ENCODE assay signal across 28 cellular contexts in genomic region chr12:47035459-47035858, GRCh38. TPM values are rescaled to one million over a fixed set of nuclear protein-coding genes. Genes with fewer than 3 reads are reported as not detected.
DNase-seq lines count a peak whose midpoint lies in the region; TF ChIP-seq lines count a peak whose summit lies in the region.
"Had no signal": no experiment of that assay in that cellular context is flagged by ENCODE, and none has a peak within 500 bp of the region (broad histone marks: within the 10 kb centered on the region; RNA-seq: fewer than 3 reads in every experiment).

No MANE protein-coding gene starts in this region.

- no peak overlapping the region for H2BK12ac ChIP-seq in neuronal stem cell (ENCODE audit: low read length)

- no peak overlapping the region for H3K4me2 ChIP-seq in neuronal stem cell (ENCODE audit: insufficient read depth, low read length, poor library complexity, severe bottlenecking)
- H3K4me2 ChIP-seq: neural progenitor cell had no signal

- no peak for TF ChIP-seq CTCF in Calu3 (IDR thresholded peaks at IDR 0.05; ENCODE audit: unreplicated experiment)

- H3K4ac ChIP-seq in neuronal stem cell (ENCODE audit: low read length): no peak overlapping the region

- no peak overlapping the region for H3K27ac ChIP-seq in neuronal stem cell (replicated peaks; ENCODE audit: low read length)
- H3K27ac ChIP-seq: C4-2B, heart right ventricle, neural progenitor cell, SJCRH30, upper lobe of right lung had no signal

- CTCF ChIA-PET in Calu3 (lab: Charles Lee): no interaction called here
- CTCF ChIA-PET in HEK293T (lab: Yijun Ruan, JAX): no interaction called here

- peak overlapping the region; percentile 98 for H3K27ac Mint-ChIP-seq in Calu3 (ENCODE audit: unreplicated experiment)
- H3K27ac Mint-ChIP-seq: neural progenitor cell; stimulated activated effector memory CD8-positive, alpha-beta T cell treated with anti-CD3 and anti-CD28 coated beads, Interleukin-12 subunit alpha, Interleukin-12 subunit beta, amount 100 ng/mL, for 72 hours had no signal

- no peaks in the 10 kb centered on the region for H3K36me3 ChIP-seq in neuronal stem cell (replicated peaks in 1 of 2; ENCODE audit: control insufficient read depth in 2 of 2, insufficient read depth in 2 of 2, low read length in 2 of 2)
- H3K36me3 ChIP-seq: heart right ventricle, neural progenitor cell, SJCRH30, upper lobe of right lung had no signal

- H2AK5ac ChIP-seq in neuronal stem cell (ENCODE audit: low read depth, low read length): no peak overlapping the region

- H3K27me3 Mint-ChIP-seq in Calu3 (ENCODE audit: unreplicated experiment): no peaks in the 10 kb centered on the region

- no peak overlapping the region for H3K9ac ChIP-seq in neuronal stem cell (ENCODE audit: low read depth, low read length, poor library complexity)
- H3K9ac ChIP-seq: neural progenitor cell had no signal

- H3K4me1 Mint-ChIP-seq in Calu3 (ENCODE audit: low read depth, unreplicated experiment): peaks cover 56% of the 10 kb centered on the region
- H3K4me1 Mint-ChIP-seq: neural progenitor cell had no signal

- H3K4me3 ChIP-seq in neuronal stem cell (ENCODE audit: low read length in 2 of 2): no peak overlapping the region
- H3K4me3 ChIP-seq: heart right ventricle, neural progenitor cell, SJCRH30, upper lobe of right lung had no signal

- H3K9me3 Mint-ChIP-seq in Calu3 (ENCODE audit: low read depth, unreplicated experiment): no peaks in the 10 kb centered on the region
- H3K9me3 Mint-ChIP-seq: neural progenitor cell; stimulated activated effector memory CD8-positive, alpha-beta T cell treated with anti-CD3 and anti-CD28 coated beads, Interleukin-12 subunit alpha, Interleukin-12 subunit beta, amount 100 ng/mL, for 72 hours had no signal

- H3K4me3 Mint-ChIP-seq in Calu3 (ENCODE audit: low read depth, unreplicated experiment): no peak overlapping the region
- H3K4me3 Mint-ChIP-seq: neural progenitor cell; stimulated activated effector memory CD8-positive, alpha-beta T cell treated with anti-CD3 and anti-CD28 coated beads, Interleukin-12 subunit alpha, Interleukin-12 subunit beta, amount 100 ng/mL, for 72 hours had no signal

- POLR2A ChIA-PET in HEK293T (lab: Yijun Ruan, JAX): no interaction called here

- no peak overlapping the region for H3K14ac ChIP-seq in neuronal stem cell (ENCODE audit: low read length)

- H4K91ac ChIP-seq in neuronal stem cell (ENCODE audit: low read depth, low read length, poor library complexity): no peak overlapping the region

- no peak overlapping the region for H4K8ac ChIP-seq in neuronal stem cell (ENCODE audit: low read depth, low read length)

- no peaks in the 10 kb centered on the region for H3K79me1 ChIP-seq in neuronal stem cell (ENCODE audit: low read depth, low read length)

- no CpG with 5 or more reads among the region's 3 CpGs for WGBS in neuronal stem cell (ENCODE audit: extremely low coverage in 2 of 2, insufficient read length in 2 of 2, insufficient replicate concordance in 1 of 2), 2 donors

- no peak overlapping the region for H3K18ac ChIP-seq in neuronal stem cell (ENCODE audit: low read length)

- H3K23ac ChIP-seq in neuronal stem cell (ENCODE audit: low read depth, low read length, poor library complexity): no peak overlapping the region

- no peak overlapping the region for H2BK5ac ChIP-seq in neuronal stem cell (ENCODE audit: low read length)

- H2AFZ ChIP-seq in neuronal stem cell (ENCODE audit: low read length): no peak overlapping the region
- H2AFZ ChIP-seq: neural progenitor cell had no signal

- DNase-seq in Calu3 (no peak), HEK293T (ENCODE audit: extremely low spot score) (no peak), SK-MEL-5 (ENCODE audit: low read depth, low spot score) (peak; percentile 32), kidney tubule cell (ENCODE audit: low spot score) (peak; percentile 26), islet precursor cell (no peak), globus pallidus (ENCODE audit: low spot score) (no peak), COLO668 (lab: John Stamatoyannopoulos, UW; ENCODE audit: unreplicated experiment) (no peak), neuronal stem cell (ENCODE audit: low spot score) (no peak)
- DNase-seq: activated CD4-positive, alpha-beta T cell treated with anti-CD3 and anti-CD28 coated beads, Interleukin-2, amount 50 U/mL, for 4 hours; activated CD4-positive, CD25-positive, alpha-beta regulatory T cell; activated naive CD4-positive, alpha-beta T cell treated with Interleukin-2 at 50 U/mL for 16 hours; effector CD4-positive, alpha-beta T cell; heart right ventricle; KG1; left cardiac atrium; mammary epithelial cell; MM.1S; NCI-H2081 treated with DMSO at 0.1 percent for 48 hours; NCI-H446 treated with DMSO at 0.1 percent for 48 hours; NK-92 treated with Interleukin-12 subunit alpha and Interleukin-12 subunit beta, amount 100 ng/mL, for 24 hours; right cardiac atrium; SJCRH30; stimulated activated CD4-positive, alpha-beta T cell treated with anti-CD3 and anti-CD28 coated beads, Interleukin-12 subunit alpha, Interleukin-12 subunit beta, amount 100 ng/mL, for 4 hours; stimulated activated CD4-positive, alpha-beta T cell treated with anti-CD3 and anti-CD28 coated beads, Interleukin-4, amount 100 ng/mL, for 24 hours; upper lobe of right lung had no signal

- no peak overlapping the region for H2BK120ac ChIP-seq in neuronal stem cell (ENCODE audit: low read depth, low read length)

- H3K36me3 Mint-ChIP-seq in Calu3 (ENCODE audit: insufficient read depth, unreplicated experiment): peaks cover 16% of the 10 kb centered on the region
- H3K36me3 Mint-ChIP-seq: neural progenitor cell; stimulated activated effector memory CD8-positive, alpha-beta T cell treated with anti-CD3 and anti-CD28 coated beads, Interleukin-12 subunit alpha, Interleukin-12 subunit beta, amount 100 ng/mL, for 72 hours had no signal

- in situ Hi-C loops in SK-MEL-5 (cut with HindIII; ENCODE audit: low pct_unique_long_range_greater_than_20kb, low sequenced_read_pairs): no loop called here

- no peaks in the 10 kb centered on the region for H3K27me3 ChIP-seq in neuronal stem cell (ENCODE audit: control insufficient read depth in 3 of 3, insufficient read depth in 3 of 3, low read depth in 1 of 3, low read length in 3 of 3)
- H3K27me3 ChIP-seq: neural progenitor cell, SJCRH30, upper lobe of right lung had no signal

- no peaks in the 10 kb centered on the region for H3K9me3 ChIP-seq in neuronal stem cell (replicated peaks in 1 of 2; ENCODE audit: control insufficient read depth in 2 of 2, insufficient read depth in 1 of 2, low read depth in 1 of 2, low read length in 2 of 2)
- H3K9me3 ChIP-seq: heart right ventricle, SJCRH30, upper lobe of right lung had no signal

- peaks cover 0 to 3% of the 10 kb centered on the region in 2 donors for H3K4me1 ChIP-seq in neuronal stem cell (ENCODE audit: control insufficient read depth in 2 of 2, insufficient read depth in 1 of 2, low read depth in 1 of 2, low read length in 2 of 2)
- H3K4me1 ChIP-seq: neural progenitor cell, SJCRH30 had no signal

- intact Hi-C loops in Calu3 (cut with micrococcal nuclease; ENCODE audit: unreplicated experiment): loop anchor here (2.0 kb wide), 1 partner anchor 155 kb away; no protein-coding TSS in a partner anchor

- BruUV-seq in Calu3 (replicated peaks; lab: Mats Ljungman, UMichigan): no TSS peak

- H2BK15ac ChIP-seq in neuronal stem cell (ENCODE audit: low read length): no peak overlapping the region

TF ChIP-seq in HEK293T, 16 proteins besides CTCF, POLR2A, EP300 and RAD21:
- TF ChIP-seq LEF1 (IDR thresholded peaks at IDR 0.05; ENCODE audit: borderline replicate concordance) (no peak), HDGF (IDR thresholded peaks at IDR 0.05; ENCODE audit: borderline replicate concordance) (no peak), L3MBTL2 (conservative IDR thresholded peaks at IDR 0.05) (no peak), ZNF384 (IDR thresholded peaks at IDR 0.05) (no peak), ELF4 (IDR thresholded peaks at IDR 0.05) (no peak), SUZ12 (IDR thresholded peaks at IDR 0.05) (no peak), FOXK2 (IDR thresholded peaks at IDR 0.05) (no peak)
- TF ChIP-seq, protein P1, sequence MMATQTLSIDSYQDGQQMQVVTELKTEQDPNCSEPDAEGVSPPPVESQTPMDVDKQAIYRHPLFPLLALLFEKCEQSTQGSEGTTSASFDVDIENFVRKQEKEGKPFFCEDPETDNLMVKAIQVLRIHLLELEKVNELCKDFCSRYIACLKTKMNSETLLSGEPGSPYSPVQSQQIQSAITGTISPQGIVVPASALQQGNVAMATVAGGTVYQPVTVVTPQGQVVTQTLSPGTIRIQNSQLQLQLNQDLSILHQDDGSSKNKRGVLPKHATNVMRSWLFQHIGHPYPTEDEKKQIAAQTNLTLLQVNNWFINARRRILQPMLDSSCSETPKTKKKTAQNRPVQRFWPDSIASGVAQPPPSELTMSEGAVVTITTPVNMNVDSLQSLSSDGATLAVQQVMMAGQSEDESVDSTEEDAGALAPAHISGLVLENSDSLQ (IDR thresholded peaks at IDR 0.05): peak; percentile 34

RNA-seq across cellular contexts. Expression of gene PCED1B, which starts 44.0 kb away (rescaled TPM):
- 2.1 and 4.1 TPM in 2 replicates for total RNA-seq in Calu3 (2022)
- 0.48 and 0.87 TPM in 2 replicates for total RNA-seq in SK-MEL-5 (2014; rRNA removed; shearing (Covaris generic))
- polyA plus RNA-seq in SK-MEL-5 (2015; cell fraction: cytosol; rRNA removed): 2.5 and 3.2 TPM in 2 replicates
- polyA plus RNA-seq in SK-MEL-5 (2015; cell fraction: nucleus; rRNA removed): 7.7 and 7.9 TPM in 2 replicates
- 0.54 TPM for polyA plus RNA-seq in neuronal stem cell (2013, experiment 1 of 2)
- 0.65 TPM for polyA plus RNA-seq in neuronal stem cell (2013, experiment 2 of 2)
- total RNA-seq: SJCRH30 had no signal

RNA-seq across cellular contexts. Expression of gene AMIGO2, which starts 44.3 kb away (rescaled TPM):
- 27.0 and 66.2 TPM in 2 replicates for total RNA-seq in Calu3 (2022)
- 14.6 and 14.8 TPM in 2 replicates for total RNA-seq in SK-MEL-5 (2014; rRNA removed; shearing (Covaris generic))
- polyA plus RNA-seq in SK-MEL-5 (2015; cell fraction: cytosol; rRNA removed): 11.3 and 14.4 TPM in 2 replicates
- polyA plus RNA-seq in SK-MEL-5 (2015; cell fraction: nucleus; rRNA removed): 13.5 and 15.0 TPM in 2 replicates
- polyA plus RNA-seq in neuronal stem cell (2013, experiment 1 of 2): 2.4 TPM
- polyA plus RNA-seq in neuronal stem cell (2013, experiment 2 of 2): 2.3 TPM

Comparison
In these comparisons a context has a peak if more than half of its experiments do, and no peak if none do; other contexts are left out.
1. DNase-seq: peak in SK-MEL-5 (single experiment) and kidney tubule cell (single experiment); none in Calu3 (single experiment), HEK293T (single experiment), islet precursor cell (single experiment), globus pallidus (single experiment), COLO668 (single experiment) and neuronal stem cell (single experiment).